Comparison of ENCODE assay signal across 20 cellular contexts in the genomic region with DNA sequence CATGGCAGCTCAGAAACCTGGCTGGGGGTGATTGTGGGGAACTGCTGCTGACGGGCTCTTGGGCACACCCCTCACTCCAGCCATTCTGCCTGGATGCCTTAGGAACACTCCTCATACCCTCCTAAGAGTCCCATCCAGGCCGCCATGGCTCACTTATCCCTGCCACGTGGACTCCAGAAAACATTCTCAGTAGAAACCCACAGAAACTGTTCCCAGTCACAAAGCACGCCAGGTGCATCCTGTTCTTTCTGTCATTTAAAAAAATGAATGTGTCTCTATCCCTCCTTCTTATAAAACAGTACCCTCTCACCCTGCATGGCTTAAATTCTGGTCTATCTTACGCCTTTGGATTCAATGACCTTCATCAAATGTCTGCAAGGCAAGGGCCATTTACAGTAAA.
"Had no signal": no experiment of that assay in that cellular context is flagged by ENCODE, and none has a peak within 500 bp of the region (broad histone marks: within the 10 kb centered on the region; RNA-seq: fewer than 3 reads in every experiment).

No MANE protein-coding gene starts in this region.

- H3K4me3 ChIP-seq: esophagus squamous epithelium, prostate gland, skin epidermis had no signal

- H3K27me3 ChIP-seq: brain microvascular endothelial cell, esophagus squamous epithelium had no signal

- ATAC-seq: activated T-helper 17 cell treated with anti-CD3 and anti-CD28 coated beads, Interleukin-2, amount 50 U/mL, for 72 hours; right cardiac atrium had no signal

- H3K36me3 ChIP-seq: brain microvascular endothelial cell, esophagus squamous epithelium, prostate gland had no signal

- H3K9me3 ChIP-seq: esophagus squamous epithelium, prostate gland had no signal

- H3K27ac ChIP-seq: brain microvascular endothelial cell, esophagus squamous epithelium, prostate gland, skin epidermis had no signal

- H3K36me3 Mint-ChIP-seq: type B pancreatic cell had no signal

- H3K4me1 Mint-ChIP-seq: activated T-helper 17 cell treated with anti-CD3 and anti-CD28 coated beads, Interleukin-2, amount 50 U/mL, for 72 hours had no signal

- DNase-seq: activated CD4-positive, CD25-positive, alpha-beta regulatory T cell treated with anti-CD3 and anti-CD28 coated beads, Interleukin-2, amount 50 U/mL, for 72 hours; activated naive CD4-positive, alpha-beta T cell treated with Interleukin-2 at 50 U/mL for 16 hours; activated T-cell treated with anti-CD3 and anti-CD28 coated beads for 4 hours; anterior cingulate cortex; brain microvascular endothelial cell; cortex of kidney; effector CD4-positive, alpha-beta T cell; esophagus squamous epithelium; hippocampal formation; mesendoderm; stimulated activated CD4-positive, alpha-beta T cell treated with anti-CD3 and anti-CD28 coated beads, Interleukin-15, amount 100 ng/mL, for 24 hours; stimulated activated CD4-positive, alpha-beta T cell treated with anti-CD3 and anti-CD28 coated beads, Interleukin-4, amount 100 ng/mL, for 1 hour; stimulated activated naive CD4-positive, alpha-beta T cell had no signal

- H3K27me3 Mint-ChIP-seq: activated T-helper 17 cell treated with anti-CD3 and anti-CD28 coated beads, Interleukin-2, amount 50 U/mL, for 72 hours; central memory CD8-positive, alpha-beta T cell; type B pancreatic cell had no signal

- H3K27ac Mint-ChIP-seq: activated T-helper 17 cell treated with anti-CD3 and anti-CD28 coated beads, Interleukin-2, amount 50 U/mL, for 72 hours; nephron; type B pancreatic cell had no signal

- H3K9me3 Mint-ChIP-seq: activated T-helper 17 cell treated with anti-CD3 and anti-CD28 coated beads, Interleukin-2, amount 50 U/mL, for 72 hours; central memory CD8-positive, alpha-beta T cell; nephron; type B pancreatic cell had no signal

- H3K4me1 ChIP-seq: esophagus squamous epithelium, prostate gland had no signal

- H3K4me3 Mint-ChIP-seq: activated T-helper 17 cell treated with anti-CD3 and anti-CD28 coated beads, Interleukin-2, amount 50 U/mL, for 72 hours; central memory CD8-positive, alpha-beta T cell; nephron; type B pancreatic cell had no signal
